26 cellular contexts compared by ENCODE assay signal in genomic region chr2:164747786-164748433, GRCh38.
DNase-seq lines count a peak whose midpoint lies in the region; ATAC-seq lines count a peak whose summit lies in the region.
"Had no signal": no experiment of that assay in that cellular context is flagged by ENCODE, and none has a peak within 500 bp of the region (broad histone marks: within the 10 kb centered on the region; RNA-seq: fewer than 3 reads in every experiment).

No MANE protein-coding gene starts in this region.

- no peak overlapping the region for H3K4me3 Mint-ChIP-seq in activated CD4-positive, alpha-beta memory T cell treated with anti-CD3 and anti-CD28 coated beads for 36 hours
- H3K4me3 Mint-ChIP-seq: activated naive CD8-positive, alpha-beta T cell treated with anti-CD3 and anti-CD28 coated beads, Interleukin-2, amount 10 ng/mL, durations not matched to agents 7 days and 5 days; activated T-cell treated with anti-CD3 and anti-CD28 coated beads, Interleukin-2, amount 50 U/mL, for 4 hours; neural crest cell had no signal

- H3K4me1 Mint-ChIP-seq in activated CD4-positive, alpha-beta memory T cell treated with anti-CD3 and anti-CD28 coated beads for 36 hours (ENCODE audit: low read depth), result no peaks in the 10 kb centered on the region
- H3K4me1 Mint-ChIP-seq: activated naive CD8-positive, alpha-beta T cell treated with anti-CD3 and anti-CD28 coated beads, Interleukin-2, amount 10 ng/mL, durations not matched to agents 7 days and 5 days; neural crest cell had no signal

- H3K27ac Mint-ChIP-seq in activated CD4-positive, alpha-beta memory T cell treated with anti-CD3 and anti-CD28 coated beads for 36 hours, result no peak overlapping the region
- H3K27ac Mint-ChIP-seq: activated naive CD8-positive, alpha-beta T cell treated with anti-CD3 and anti-CD28 coated beads, Interleukin-2, amount 10 ng/mL, durations not matched to agents 7 days and 5 days had no signal

- H3K36me3 Mint-ChIP-seq in activated CD4-positive, alpha-beta memory T cell treated with anti-CD3 and anti-CD28 coated beads for 36 hours, result no peaks in the 10 kb centered on the region
- H3K36me3 Mint-ChIP-seq: activated naive CD8-positive, alpha-beta T cell treated with anti-CD3 and anti-CD28 coated beads, Interleukin-2, amount 10 ng/mL, durations not matched to agents 7 days and 5 days had no signal

- no peaks in the 10 kb centered on the region for H3K27me3 Mint-ChIP-seq in activated CD4-positive, alpha-beta memory T cell treated with anti-CD3 and anti-CD28 coated beads for 36 hours

- peak; percentile 66 for ATAC-seq in left ventricle myocardium superior
- ATAC-seq: activated T-cell treated with anti-CD3 and anti-CD28 coated beads, Interleukin-2, amount 50 U/mL, for 4 hours had no signal

- DNase-seq in HCEC 1CT, result peak; percentile 23
- peak; percentile 28 for DNase-seq in NCI-H524 treated with DMSO at 0.1 percent for 48 hours (lab: John Stamatoyannopoulos, UW)
- DNase-seq in left ventricle myocardium superior, result no peak
- peak; percentile 26 for DNase-seq in retina
- no peak for DNase-seq in activated CD4-positive, alpha-beta memory T cell treated with anti-CD3 and anti-CD28 coated beads for 36 hours
- DNase-seq in NAMALWA (ENCODE audit: low spot score), result no peak
- DNase-seq in NCI-H345 (lab: John Stamatoyannopoulos, UW), result no peak
- DNase-seq: activated CD4-positive, alpha-beta T cell treated with anti-CD3 and anti-CD28 coated beads, Interleukin-2, amount 50 U/mL, for 1 hour; activated gamma-delta T cell; activated naive CD8-positive, alpha-beta T cell treated with anti-CD3 and anti-CD28 coated beads, Interleukin-2, amount 10 ng/mL, durations not matched to agents 7 days and 5 days; activated T-cell treated with anti-CD3 and anti-CD28 coated beads, Interleukin-2, amount 50 U/mL, for 4 hours; aorta; colonic mucosa; effector memory CD4-positive, alpha-beta T cell; erythroblast; foreskin fibroblast; H7; KG1; MM.1S; NCI-H1930; NCI-H748 treated with DMSO at 0.1 percent for 48 hours; sigmoid colon; stimulated activated CD4-positive, alpha-beta T cell treated with anti-CD3 and anti-CD28 coated beads, Interleukin-4, amount 100 ng/mL, for 4 hours; T1000; upper lobe of left lung had no signal

- POLR2A ChIA-PET in activated CD4-positive, alpha-beta memory T cell treated with anti-CD3 and anti-CD28 coated beads for 36 hours (lab: Charles Lee), result no interaction called here

- H3K9me3 Mint-ChIP-seq in activated CD4-positive, alpha-beta memory T cell treated with anti-CD3 and anti-CD28 coated beads for 36 hours, result no peaks in the 10 kb centered on the region
- H3K9me3 Mint-ChIP-seq: activated naive CD8-positive, alpha-beta T cell treated with anti-CD3 and anti-CD28 coated beads, Interleukin-2, amount 10 ng/mL, durations not matched to agents 7 days and 5 days; neural crest cell had no signal

- CTCF ChIA-PET in activated CD4-positive, alpha-beta memory T cell treated with anti-CD3 and anti-CD28 coated beads for 36 hours (lab: Charles Lee), result no interaction called here

- intact Hi-C loops in left ventricle myocardium superior (cut with micrococcal nuclease), result loop anchor here (5.0 kb wide), 1 partner anchor 89 kb away; no protein-coding TSS in a partner anchor
- intact Hi-C loops in activated CD4-positive, alpha-beta memory T cell treated with anti-CD3 and anti-CD28 coated beads for 36 hours (cut with micrococcal nuclease), result no loop called here

Comparison
In these comparisons a context has a peak if more than half of its experiments do, and no peak if none do; other contexts are left out.
1. DNase-seq: peak in HCEC 1CT (single experiment), NCI-H524 treated with DMSO at 0.1 percent for 48 hours (single experiment) and retina (single experiment); none in left ventricle myocardium superior (single experiment), activated CD4-positive, alpha-beta memory T cell treated with anti-CD3 and anti-CD28 coated beads for 36 hours (single experiment), NAMALWA (single experiment) and NCI-H345 (single experiment).